ENCODE assay signal across 8 cellular contexts in the genomic region with DNA sequence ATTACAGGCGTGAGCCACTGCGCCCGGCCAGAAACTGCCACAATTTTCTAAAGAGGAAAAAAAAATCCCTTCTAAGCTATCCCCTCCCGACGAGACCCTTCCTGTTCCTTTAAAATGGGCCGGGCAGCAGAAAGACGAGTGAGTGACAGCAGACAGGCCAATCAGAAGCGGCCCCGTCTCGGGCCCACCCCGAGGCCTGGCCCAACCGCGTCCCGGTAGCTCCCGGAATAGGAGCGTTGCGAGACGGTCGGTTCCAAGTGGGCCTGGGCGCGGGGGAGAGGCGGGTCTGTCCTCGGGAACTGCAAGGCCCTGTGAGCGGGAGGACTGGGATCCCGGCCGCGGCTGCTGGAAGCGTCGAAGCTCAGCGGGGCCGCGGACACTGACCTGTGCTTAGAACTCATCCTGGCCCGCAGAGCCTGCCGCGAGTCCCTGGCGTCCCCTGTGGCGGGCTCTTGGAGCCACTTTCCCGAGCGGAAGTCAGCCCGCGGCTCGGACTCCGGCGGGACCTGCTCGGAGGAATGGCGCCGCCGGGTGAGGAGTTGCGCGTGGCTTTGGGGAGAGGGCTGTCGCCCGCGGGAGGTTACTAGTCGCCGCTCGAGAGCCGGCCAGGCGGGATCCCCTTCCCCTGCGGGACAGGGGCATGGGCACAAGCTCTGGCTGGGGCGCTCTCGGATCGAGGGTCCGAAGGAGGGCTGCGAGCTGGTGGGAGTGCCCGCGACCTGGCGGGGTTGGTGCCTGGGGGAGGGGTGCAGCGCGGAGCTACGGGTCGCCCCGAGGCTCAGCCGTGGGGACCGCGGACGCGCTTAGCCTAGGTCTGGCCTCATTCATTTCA. TPM values are rescaled to one million over a fixed set of nuclear protein-coding genes. Genes with fewer than 3 reads are reported as not detected.
A peak's percentile ranks its signal among the peaks of the same experiment; 100 is the strongest.
DNase-seq lines count a peak whose midpoint lies in the region; ATAC-seq and TF ChIP-seq lines count a peak whose summit lies in the region.

MROH8 (minus strand) TSS at position 710 of the 832 bp plus-strand sequence.
RPN2 (plus strand) TSS at position 492 of the 832 bp plus-strand sequence; CDS start at position 519, 27 bp downstream.

- H2AFZ ChIP-seq in mammary epithelial cell (ENCODE audit: low read depth, low read length): peak within 1 kb of the TSS; percentile 89

- H3K36me3 ChIP-seq in WERI-Rb-1 (peaks cover 36% of the 10 kb centered on the region), mammary epithelial cell (ENCODE audit: insufficient read depth, low read length) (peaks cover 4% of the 10 kb centered on the region), iPS-20b (ENCODE audit: insufficient read depth, low read depth, low read length) (peaks cover 14% of the 10 kb centered on the region)

- H3K9ac ChIP-seq in mammary epithelial cell (ENCODE audit: insufficient read depth, low read length) (peak within 1 kb of the TSS; percentile 90), iPS-20b (ENCODE audit: low read depth, low read length) (peak within 1 kb of the TSS; percentile 81)

- H3K4me1 ChIP-seq in mammary epithelial cell (ENCODE audit: insufficient read depth, low read length) (peaks cover 17% of the 10 kb centered on the region), iPS-20b (ENCODE audit: insufficient read depth, low read length) (0 out of 2 replicates have a peak, but pooled peaks cover 5% of the 10 kb centered on the region)

- peak within 1 kb of the TSS; percentile 89 for H3K4me2 ChIP-seq in mammary epithelial cell (ENCODE audit: insufficient read depth, low read depth, low read length)

- peaks cover 50% of the 10 kb centered on the region for H3K79me2 ChIP-seq in mammary epithelial cell (ENCODE audit: insufficient read depth, low read length)

- H3K27ac ChIP-seq in AG04450 (ENCODE audit: low read depth, low read length) (peak within 1 kb of the TSS; percentile 98), WERI-Rb-1 (peak within 1 kb of the TSS; percentile 99), mammary epithelial cell (ENCODE audit: insufficient read depth, low read depth, low read length) (peak within 1 kb of the TSS; percentile 90), iPS-20b (ENCODE audit: low read length) (peak within 1 kb of the TSS; percentile 57), skin epidermis (peak within 1 kb of the TSS; percentile 95 to 100 (median 99))

- H4K20me1 ChIP-seq in mammary epithelial cell (ENCODE audit: insufficient read depth, low read length): peaks cover 2% of the 10 kb centered on the region

- in situ Hi-C loops in mammary epithelial cell (cut with MboI; ENCODE audit: low sequenced_read_pairs in 2 of 2): no loop called here

- WGBS in mammary epithelial cell (ENCODE audit: low coverage, missing lambda C conversion rate): 0% methylated on average over 20 of the region's 77 CpGs

- peak; percentile 91 for ATAC-seq in GM18907 (IDR thresholded peaks at IDR 0.05; ENCODE audit: unreplicated experiment)
- peak; percentile 93 for ATAC-seq in HG03139 (IDR thresholded peaks at IDR 0.05; ENCODE audit: unreplicated experiment)

- CTCF ChIA-PET in AG04450 (lab: Charles Lee) (interaction anchor here (0.6 to 5.8 kb wide), 8 partner anchors 11 to 170 kb away, joined by 3 to 34 read pairs (median 6); no protein-coding TSS in a partner anchor), mammary epithelial cell (lab: Charles Lee; ENCODE audit: low non-redundant PET) (no interaction called here)

- H3K9me3 ChIP-seq in AG04450 (ENCODE audit: control insufficient read depth, insufficient read depth, low read length) (no peaks in the 10 kb centered on the region; the same call in 1 of the 2 replicates), WERI-Rb-1 (ENCODE audit: severe bottlenecking) (no peaks in the 10 kb centered on the region), mammary epithelial cell (replicated peaks; ENCODE audit: insufficient read depth, low read length) (no peaks in the 10 kb centered on the region), iPS-20b (ENCODE audit: insufficient read depth, low read depth, low read length) (no peaks in the 10 kb centered on the region)

- H3K4me3 ChIP-seq in AG04450 (ENCODE audit: low read depth, low read length) (peak within 1 kb of the TSS; percentile 88), WERI-Rb-1 (ENCODE audit: low read depth, low read length) (peak within 1 kb of the TSS; percentile 95), mammary epithelial cell (replicated peaks in 1 of 3; ENCODE audit: insufficient read depth in 1 of 3, low read depth in 2 of 3, low read length in 3 of 3) (peak within 1 kb of the TSS; percentile 79 to 87 (median 87)), iPS-20b (ENCODE audit: low read length) (peak within 1 kb of the TSS; percentile 86), skin epidermis (peak within 1 kb of the TSS; percentile 77 to 95 (median 88))

- DNase-seq in AG04450 (ENCODE audit: low read depth, low spot score): peak; percentile 97
- DNase-seq in NCI-H2196 treated with DMSO at 0.1 percent for 48 hours (lab: John Stamatoyannopoulos, UW; ENCODE audit: unreplicated experiment): peak; percentile 96
- peak; percentile 98 for DNase-seq in WERI-Rb-1
- DNase-seq in mammary epithelial cell: peak; percentile 97

- BruUV-seq in mammary epithelial cell (replicated peaks; lab: Mats Ljungman, UMichigan): no TSS peak

- dilution Hi-C loops in mammary epithelial cell (cut with HindIII; ENCODE audit: low sequenced_read_pairs): no loop called here

- POLR2A ChIA-PET in AG04450 (lab: Yijun Ruan, JAX): interaction anchor here (0.6 to 2.7 kb wide), 12 partner anchors 9 to 174 kb away, joined by 3 to 13 read pairs (median 4); partner anchors contain the start of genes MANBAL and RBL1

- no peak for TF ChIP-seq CTCF in AG04450 (IDR thresholded peaks at IDR 0.05; ENCODE audit: low read depth, low read length)
- TF ChIP-seq CTCF in WERI-Rb-1 (IDR thresholded peaks at IDR 0.05; ENCODE audit: low read depth, low read length): no peak
- peak in 1 of 2 donors; percentile 12 for TF ChIP-seq CTCF in mammary epithelial cell (conservative IDR thresholded peaks at IDR 0.05 in 1 of 2, IDR thresholded peaks at IDR 0.05 in 1 of 2; ENCODE audit: extremely low read depth in 1 of 2, insufficient read depth in 1 of 2, low read depth in 1 of 2, low read length in 2 of 2)

- intact Hi-C loops in mammary epithelial cell (cut with micrococcal nuclease): loop anchor here (1.0 to 2.0 kb wide), 2 partner anchors 84 to 171 kb away; partner anchors contain the start of gene RBL1

- H3K27me3 ChIP-seq in AG04450 (ENCODE audit: control insufficient read depth, insufficient read depth, low read length) (no peaks in the 10 kb centered on the region), WERI-Rb-1 (ENCODE audit: insufficient read depth, low read depth, severe bottlenecking) (no peaks in the 10 kb centered on the region), mammary epithelial cell (ENCODE audit: insufficient read depth, low read length) (no peaks in the 10 kb centered on the region), iPS-20b (ENCODE audit: insufficient read depth, low read length) (no peaks in the 10 kb centered on the region)

RNA-seq across cellular contexts. Expression of gene MROH8, which starts in this region (rescaled TPM):
- 2.5 TPM in 2 replicates for polyA plus RNA-seq in AG04450 (2011; rRNA removed)
- polyA minus RNA-seq in AG04450 (2011; rRNA and poly(A)+ RNA removed): 1.6 and 3.2 TPM in 2 replicates
- 1 to 10 TPM in 1 of 2 donors, under 1 TPM in 1; 0.67 to 1.3 TPM for total RNA-seq in mammary epithelial cell
- 0.60 TPM for polyA plus RNA-seq in mammary epithelial cell
- not detected for polyA minus RNA-seq in mammary epithelial cell

RNA-seq across cellular contexts. Expression of gene RPN2, which starts in this region (rescaled TPM):
- polyA plus RNA-seq in AG04450 (2011; rRNA removed): 488 and 495 TPM in 2 replicates
- 278 and 321 TPM in 2 replicates for polyA minus RNA-seq in AG04450 (2011; rRNA and poly(A)+ RNA removed)
- 100 to 1,000 TPM; 157 to 181 TPM for total RNA-seq in mammary epithelial cell
- 342 TPM for polyA plus RNA-seq in mammary epithelial cell
- 124 TPM for polyA minus RNA-seq in mammary epithelial cell

Comparison
In these comparisons a context has a peak if more than half of its experiments do, and no peak if none do; other contexts are left out.
1. Peak in every context shown above with its lines: DNase-seq, ATAC-seq, H3K4me3 ChIP-seq and H3K27ac ChIP-seq.